Comparison of ENCODE assay signal across 1 cellular context in genomic region chr14:45140661-45141187, GRCh38.
TF ChIP-seq lines count a peak whose summit lies in the region.

No MANE protein-coding gene starts in this region.

TF ChIP-seq in GM23338, 12 proteins besides CTCF, POLR2A, EP300 and RAD21 (continued from another document):
- TF ChIP-seq, protein P1, sequence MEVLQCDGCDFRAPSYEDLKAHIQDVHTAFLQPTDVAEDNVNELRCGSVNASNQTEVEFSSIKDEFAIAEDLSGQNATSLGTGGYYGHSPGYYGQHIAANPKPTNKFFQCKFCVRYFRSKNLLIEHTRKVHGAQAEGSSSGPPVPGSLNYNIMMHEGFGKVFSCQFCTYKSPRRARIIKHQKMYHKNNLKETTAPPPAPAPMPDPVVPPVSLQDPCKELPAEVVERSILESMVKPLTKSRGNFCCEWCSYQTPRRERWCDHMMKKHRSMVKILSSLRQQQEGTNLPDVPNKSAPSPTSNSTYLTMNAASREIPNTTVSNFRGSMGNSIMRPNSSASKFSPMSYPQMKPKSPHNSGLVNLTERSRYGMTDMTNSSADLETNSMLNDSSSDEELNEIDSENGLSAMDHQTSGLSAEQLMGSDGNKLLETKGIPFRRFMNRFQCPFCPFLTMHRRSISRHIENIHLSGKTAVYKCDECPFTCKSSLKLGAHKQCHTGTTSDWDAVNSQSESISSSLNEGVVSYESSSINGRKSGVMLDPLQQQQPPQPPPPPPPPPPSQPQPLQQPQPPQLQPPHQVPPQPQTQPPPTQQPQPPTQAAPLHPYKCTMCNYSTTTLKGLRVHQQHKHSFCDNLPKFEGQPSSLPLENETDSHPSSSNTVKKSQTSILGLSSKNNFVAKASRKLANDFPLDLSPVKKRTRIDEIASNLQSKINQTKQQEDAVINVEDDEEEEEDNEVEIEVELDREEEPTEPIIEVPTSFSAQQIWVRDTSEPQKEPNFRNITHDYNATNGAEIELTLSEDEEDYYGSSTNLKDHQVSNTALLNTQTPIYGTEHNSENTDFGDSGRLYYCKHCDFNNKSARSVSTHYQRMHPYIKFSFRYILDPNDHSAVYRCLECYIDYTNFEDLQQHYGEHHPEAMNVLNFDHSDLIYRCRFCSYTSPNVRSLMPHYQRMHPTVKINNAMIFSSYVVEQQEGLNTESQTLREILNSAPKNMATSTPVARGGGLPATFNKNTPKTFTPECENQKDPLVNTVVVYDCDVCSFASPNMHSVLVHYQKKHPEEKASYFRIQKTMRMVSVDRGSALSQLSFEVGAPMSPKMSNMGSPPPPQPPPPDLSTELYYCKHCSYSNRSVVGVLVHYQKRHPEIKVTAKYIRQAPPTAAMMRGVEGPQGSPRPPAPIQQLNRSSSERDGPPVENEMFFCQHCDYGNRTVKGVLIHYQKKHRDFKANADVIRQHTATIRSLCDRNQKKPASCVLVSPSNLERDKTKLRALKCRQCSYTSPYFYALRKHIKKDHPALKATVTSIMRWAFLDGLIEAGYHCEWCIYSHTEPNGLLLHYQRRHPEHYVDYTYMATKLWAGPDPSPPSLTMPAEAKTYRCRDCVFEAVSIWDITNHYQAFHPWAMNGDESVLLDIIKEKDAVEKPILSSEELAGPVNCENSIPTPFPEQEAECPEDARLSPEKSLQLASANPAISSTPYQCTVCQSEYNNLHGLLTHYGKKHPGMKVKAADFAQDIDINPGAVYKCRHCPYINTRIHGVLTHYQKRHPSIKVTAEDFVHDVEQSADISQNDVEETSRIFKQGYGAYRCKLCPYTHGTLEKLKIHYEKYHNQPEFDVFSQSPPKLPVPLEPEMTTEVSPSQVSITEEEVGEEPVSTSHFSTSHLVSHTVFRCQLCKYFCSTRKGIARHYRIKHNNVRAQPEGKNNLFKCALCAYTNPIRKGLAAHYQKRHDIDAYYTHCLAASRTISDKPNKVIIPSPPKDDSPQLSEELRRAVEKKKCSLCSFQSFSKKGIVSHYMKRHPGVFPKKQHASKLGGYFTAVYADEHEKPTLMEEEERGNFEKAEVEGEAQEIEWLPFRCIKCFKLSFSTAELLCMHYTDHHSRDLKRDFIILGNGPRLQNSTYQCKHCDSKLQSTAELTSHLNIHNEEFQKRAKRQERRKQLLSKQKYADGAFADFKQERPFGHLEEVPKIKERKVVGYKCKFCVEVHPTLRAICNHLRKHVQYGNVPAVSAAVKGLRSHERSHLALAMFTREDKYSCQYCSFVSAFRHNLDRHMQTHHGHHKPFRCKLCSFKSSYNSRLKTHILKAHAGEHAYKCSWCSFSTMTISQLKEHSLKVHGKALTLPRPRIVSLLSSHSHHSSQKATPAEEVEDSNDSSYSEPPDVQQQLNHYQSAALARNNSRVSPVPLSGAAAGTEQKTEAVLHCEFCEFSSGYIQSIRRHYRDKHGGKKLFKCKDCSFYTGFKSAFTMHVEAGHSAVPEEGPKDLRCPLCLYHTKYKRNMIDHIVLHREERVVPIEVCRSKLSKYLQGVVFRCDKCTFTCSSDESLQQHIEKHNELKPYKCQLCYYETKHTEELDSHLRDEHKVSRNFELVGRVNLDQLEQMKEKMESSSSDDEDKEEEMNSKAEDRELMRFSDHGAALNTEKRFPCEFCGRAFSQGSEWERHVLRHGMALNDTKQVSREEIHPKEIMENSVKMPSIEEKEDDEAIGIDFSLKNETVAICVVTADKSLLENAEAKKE (CRISPR knock-in tag; IDR thresholded peaks at IDR 0.05) = no peak
- TF ChIP-seq ZNF114 (CRISPR knock-in tag; IDR thresholded peaks at IDR 0.05) (no peak), REST (IDR thresholded peaks at IDR 0.05; ENCODE audit: unreplicated experiment) (no peak), EZH2phosphoT487 (IDR thresholded peaks at IDR 0.05; ENCODE audit: unreplicated experiment) (no peak), NANOG (IDR thresholded peaks at IDR 0.05; ENCODE audit: borderline replicate concordance) (no peak), POLR2AphosphoS5 (IDR thresholded peaks at IDR 0.05; ENCODE audit: low read depth) (no peak), EZH2 (IDR thresholded peaks at IDR 0.05; ENCODE audit: low read depth, unreplicated experiment) (no peak), ETS1 (IDR thresholded peaks at IDR 0.05) (no peak), JUNB (IDR thresholded peaks at IDR 0.05; ENCODE audit: unreplicated experiment) (no peak), CREB1 (CRISPR knock-in tag; IDR thresholded peaks at IDR 0.05; ENCODE audit: low read depth) (no peak)
